ENCODE assay signal across 18 cellular contexts in genomic region chr1:222167896-222168295, GRCh38.
"Had no signal": no experiment of that assay in that cellular context is flagged by ENCODE, and none has a peak within 500 bp of the region (broad histone marks: within the 10 kb centered on the region; RNA-seq: fewer than 3 reads in every experiment).

No MANE protein-coding gene starts in this region.

- H3K4me3 Mint-ChIP-seq: activated CD8-positive, alpha-beta T cell treated with anti-CD3 and anti-CD28 coated beads for 36 hours; activated naive CD8-positive, alpha-beta T cell treated with anti-CD3 and anti-CD28 coated beads for 36 hours; activated T-cell treated with anti-CD3 and anti-CD28 coated beads, Interleukin-2, amount 50 U/mL, for 72 hours; dendritic cell treated with granulocyte-macrophage colony-stimulating factor and Interleukin-4, amounts not matched to agents 40 ng/mL and 50 ng/mL, for 4 days; neural crest cell; T-cell had no signal

- H3K4me3 ChIP-seq: heart left ventricle, left lung, ovary, thyroid gland had no signal

- H3K27me3 Mint-ChIP-seq: activated naive CD8-positive, alpha-beta T cell treated with anti-CD3 and anti-CD28 coated beads for 36 hours; dendritic cell treated with granulocyte-macrophage colony-stimulating factor and Interleukin-4, amounts not matched to agents 40 ng/mL and 50 ng/mL, for 4 days had no signal

- H3K4me1 ChIP-seq: heart left ventricle, left lung had no signal

- H3K4me1 Mint-ChIP-seq: activated naive CD8-positive, alpha-beta T cell treated with anti-CD3 and anti-CD28 coated beads for 36 hours; neural crest cell; T-cell had no signal

- ATAC-seq: heart left ventricle, T-cell had no signal

- DNase-seq: activated CD4-positive, alpha-beta T cell treated with anti-CD3 and anti-CD28 coated beads for 4 hours; activated CD8-positive, alpha-beta memory T cell treated with anti-CD3 and anti-CD28 coated beads, Interleukin-2, amount 50 U/mL, for 4 hours; activated gamma-delta T cell treated with Interleukin-2 at 50 U/mL for 16 hours; anterior cingulate cortex; cerebellar nuclear complex; foreskin melanocyte; heart left ventricle; left lung; ovary; T-cell; thyroid gland; WERI-Rb-1 had no signal

- H3K27ac ChIP-seq: heart left ventricle, left lung, ovary, thyroid gland, WERI-Rb-1 had no signal

- H3K27me3 ChIP-seq: heart left ventricle, left lung, ovary, thyroid gland had no signal

- H3K36me3 ChIP-seq: heart left ventricle, left lung, ovary, thyroid gland, WERI-Rb-1 had no signal

- H3K9me3 ChIP-seq: ovary, thyroid gland had no signal

- H3K27ac Mint-ChIP-seq: activated CD8-positive, alpha-beta T cell treated with anti-CD3 and anti-CD28 coated beads for 36 hours; activated naive CD8-positive, alpha-beta T cell treated with anti-CD3 and anti-CD28 coated beads for 36 hours; activated T-cell treated with anti-CD3 and anti-CD28 coated beads, Interleukin-2, amount 50 U/mL, for 72 hours; dendritic cell treated with granulocyte-macrophage colony-stimulating factor and Interleukin-4, amounts not matched to agents 40 ng/mL and 50 ng/mL, for 4 days; T-cell had no signal

- FAIRE-seq: urothelium cell line had no signal

- H3K9me3 Mint-ChIP-seq: dendritic cell treated with granulocyte-macrophage colony-stimulating factor and Interleukin-4, amounts not matched to agents 40 ng/mL and 50 ng/mL, for 4 days had no signal
